ENCODE assay signal across 1 cellular context in the genomic region with DNA sequence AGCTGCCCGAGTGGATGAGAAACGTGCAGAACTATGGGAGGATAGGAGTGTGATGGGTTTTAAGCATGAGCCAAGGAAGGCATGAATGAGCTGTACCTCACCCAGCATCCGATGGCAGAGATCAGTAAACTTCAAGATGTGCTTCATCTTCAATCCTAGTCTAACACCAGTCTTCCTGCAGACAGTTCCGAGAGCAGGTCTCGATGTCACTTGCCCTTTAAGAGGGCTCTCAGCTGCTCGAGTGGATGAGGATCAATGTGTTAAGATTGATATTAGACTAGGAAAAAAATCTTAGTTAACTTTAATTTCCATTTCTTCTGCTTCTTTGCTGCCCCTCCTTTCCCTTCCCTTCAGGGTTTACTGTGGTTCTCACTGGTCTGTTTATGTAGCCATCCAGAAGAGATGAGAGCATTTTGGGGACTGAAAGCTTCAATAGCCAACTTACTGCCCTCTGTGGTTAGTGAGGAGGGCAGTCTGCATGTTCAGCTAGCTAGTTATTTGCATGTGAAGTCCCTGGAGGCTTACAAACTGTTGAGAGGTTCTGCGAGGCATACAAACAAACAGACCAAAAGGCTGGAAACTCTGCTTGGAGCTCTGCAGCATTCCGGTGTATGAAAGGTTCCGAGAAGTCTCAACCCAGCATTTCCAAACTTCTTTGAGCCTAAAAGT.
TF ChIP-seq lines count a peak whose summit lies in the region.

No MANE protein-coding gene starts in this region.

TF ChIP-seq in SK-N-SH, 30 proteins besides CTCF, POLR2A, EP300 and RAD21:
- TF ChIP-seq, protein P1, sequence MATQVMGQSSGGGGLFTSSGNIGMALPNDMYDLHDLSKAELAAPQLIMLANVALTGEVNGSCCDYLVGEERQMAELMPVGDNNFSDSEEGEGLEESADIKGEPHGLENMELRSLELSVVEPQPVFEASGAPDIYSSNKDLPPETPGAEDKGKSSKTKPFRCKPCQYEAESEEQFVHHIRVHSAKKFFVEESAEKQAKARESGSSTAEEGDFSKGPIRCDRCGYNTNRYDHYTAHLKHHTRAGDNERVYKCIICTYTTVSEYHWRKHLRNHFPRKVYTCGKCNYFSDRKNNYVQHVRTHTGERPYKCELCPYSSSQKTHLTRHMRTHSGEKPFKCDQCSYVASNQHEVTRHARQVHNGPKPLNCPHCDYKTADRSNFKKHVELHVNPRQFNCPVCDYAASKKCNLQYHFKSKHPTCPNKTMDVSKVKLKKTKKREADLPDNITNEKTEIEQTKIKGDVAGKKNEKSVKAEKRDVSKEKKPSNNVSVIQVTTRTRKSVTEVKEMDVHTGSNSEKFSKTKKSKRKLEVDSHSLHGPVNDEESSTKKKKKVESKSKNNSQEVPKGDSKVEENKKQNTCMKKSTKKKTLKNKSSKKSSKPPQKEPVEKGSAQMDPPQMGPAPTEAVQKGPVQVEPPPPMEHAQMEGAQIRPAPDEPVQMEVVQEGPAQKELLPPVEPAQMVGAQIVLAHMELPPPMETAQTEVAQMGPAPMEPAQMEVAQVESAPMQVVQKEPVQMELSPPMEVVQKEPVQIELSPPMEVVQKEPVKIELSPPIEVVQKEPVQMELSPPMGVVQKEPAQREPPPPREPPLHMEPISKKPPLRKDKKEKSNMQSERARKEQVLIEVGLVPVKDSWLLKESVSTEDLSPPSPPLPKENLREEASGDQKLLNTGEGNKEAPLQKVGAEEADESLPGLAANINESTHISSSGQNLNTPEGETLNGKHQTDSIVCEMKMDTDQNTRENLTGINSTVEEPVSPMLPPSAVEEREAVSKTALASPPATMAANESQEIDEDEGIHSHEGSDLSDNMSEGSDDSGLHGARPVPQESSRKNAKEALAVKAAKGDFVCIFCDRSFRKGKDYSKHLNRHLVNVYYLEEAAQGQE (IDR thresholded peaks at IDR 0.05; ENCODE audit: low read depth, low read length): no peak
- TF ChIP-seq, protein P2, sequence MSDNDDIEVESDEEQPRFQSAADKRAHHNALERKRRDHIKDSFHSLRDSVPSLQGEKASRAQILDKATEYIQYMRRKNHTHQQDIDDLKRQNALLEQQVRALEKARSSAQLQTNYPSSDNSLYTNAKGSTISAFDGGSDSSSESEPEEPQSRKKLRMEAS (IDR thresholded peaks at IDR 0.05; ENCODE audit: low read depth): no peak
- TF ChIP-seq, protein P3, sequence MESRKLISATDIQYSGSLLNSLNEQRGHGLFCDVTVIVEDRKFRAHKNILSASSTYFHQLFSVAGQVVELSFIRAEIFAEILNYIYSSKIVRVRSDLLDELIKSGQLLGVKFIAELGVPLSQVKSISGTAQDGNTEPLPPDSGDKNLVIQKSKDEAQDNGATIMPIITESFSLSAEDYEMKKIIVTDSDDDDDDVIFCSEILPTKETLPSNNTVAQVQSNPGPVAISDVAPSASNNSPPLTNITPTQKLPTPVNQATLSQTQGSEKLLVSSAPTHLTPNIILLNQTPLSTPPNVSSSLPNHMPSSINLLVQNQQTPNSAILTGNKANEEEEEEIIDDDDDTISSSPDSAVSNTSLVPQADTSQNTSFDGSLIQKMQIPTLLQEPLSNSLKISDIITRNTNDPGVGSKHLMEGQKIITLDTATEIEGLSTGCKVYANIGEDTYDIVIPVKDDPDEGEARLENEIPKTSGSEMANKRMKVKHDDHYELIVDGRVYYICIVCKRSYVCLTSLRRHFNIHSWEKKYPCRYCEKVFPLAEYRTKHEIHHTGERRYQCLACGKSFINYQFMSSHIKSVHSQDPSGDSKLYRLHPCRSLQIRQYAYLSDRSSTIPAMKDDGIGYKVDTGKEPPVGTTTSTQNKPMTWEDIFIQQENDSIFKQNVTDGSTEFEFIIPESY (IDR thresholded peaks at IDR 0.05; ENCODE audit: borderline replicate concordance, low read depth): no peak
- TF ChIP-seq GATA2 (CRISPR knock-in tag; IDR thresholded peaks at IDR 0.05) (no peak), SIN3A (IDR thresholded peaks at IDR 0.05; ENCODE audit: borderline replicate concordance, low read depth, low read length) (no peak), CHD2 (IDR thresholded peaks at IDR 0.05; ENCODE audit: low read length, partially characterized antibody) (no peak), TAF1 (IDR thresholded peaks at IDR 0.05; ENCODE audit: borderline replicate concordance, low read depth, low read length) (no peak), MXI1 (IDR thresholded peaks at IDR 0.05; ENCODE audit: low read depth, low read length) (no peak), FOXM1 (IDR thresholded peaks at IDR 0.05; ENCODE audit: low read depth) (no peak), POLR2AphosphoS5 (IDR thresholded peaks at IDR 0.05; ENCODE audit: low read depth, low read length) (no peak), YY1 (IDR thresholded peaks at IDR 0.05; ENCODE audit: low read depth) (no peak)
